23 cellular contexts compared by ENCODE assay signal in genomic region chr11:6742260-6742659, GRCh38. TPM values are rescaled to one million over a fixed set of nuclear protein-coding genes. Genes with fewer than 3 reads are reported as not detected.
DNase-seq lines count a peak whose midpoint lies in the region; ATAC-seq and TF ChIP-seq lines count a peak whose summit lies in the region.
"Had no signal": no experiment of that assay in that cellular context is flagged by ENCODE, and none has a peak within 500 bp of the region (broad histone marks: within the 10 kb centered on the region; RNA-seq: fewer than 3 reads in every experiment).

No MANE protein-coding gene starts in this region.

- DNase-seq in activated T-cell treated with anti-CD3 and anti-CD28 coated beads for 24 hours (ENCODE audit: low read depth) (peak; percentile 22), activated T-cell treated with anti-CD3 and anti-CD28 coated beads for 4 hours (no peak), DMS153 (lab: John Stamatoyannopoulos, UW) (no peak), body of pancreas (no peak), UCSD-AML1 (lab: John Stamatoyannopoulos, UW; ENCODE audit: unreplicated experiment) (no peak)
- DNase-seq in activated T-helper 2 cell treated with anti-CD3 and anti-CD28 coated beads, Interferon-gamma antibody, Interleukin-2, Interleukin-4, amounts not matched to agents 10 μg/mL and 5 μg/mL and 100 μg/mL, durations not matched to agents 14 hours and 24 hours and 36 hours (ENCODE audit: low spot score): no peak
- peak in 2 of 3 experiments; percentile 13 to 15 for DNase-seq in stimulated activated CD4-positive, alpha-beta T cell treated with anti-CD3 and anti-CD28 coated beads, TNF-alpha, amount 100 ng/mL, for 24 hours (ENCODE audit: low read depth in 3 of 3)
- DNase-seq: ACHN, activated B cell treated with CpG ODN at 0.5 μM for 24 hours, Caco-2, kidney, MM.1S, natural killer cell, NCI-H187, posterior cingulate gyrus, SHP77 treated with DMSO at 0.1 percent for 48 hours had no signal

- no peaks in the 10 kb centered on the region for H3K9me3 ChIP-seq in body of pancreas
- H3K9me3 ChIP-seq: Caco-2 had no signal

- TF ChIP-seq CTCF in body of pancreas (IDR thresholded peaks at IDR 0.05): no peak

- no peak overlapping the region for H3K4me3 ChIP-seq in body of pancreas
- H3K4me3 ChIP-seq: hepatocyte had no signal

- peak overlapping the region in 2 of 3 donors; percentile 60 to 78 for H3K27ac Mint-ChIP-seq in IgD-negative memory B cell
- peak overlapping the region; percentile 54 for H3K27ac Mint-ChIP-seq in activated T-helper 2 cell treated with anti-CD3 and anti-CD28 coated beads, Interferon-gamma antibody, Interleukin-2, Interleukin-4, amounts not matched to agents 10 μg/mL and 5 μg/mL and 100 μg/mL, durations not matched to agents 14 hours and 24 hours and 36 hours
- H3K27ac Mint-ChIP-seq: activated B cell treated with CpG ODN at 0.5 μM for 24 hours, memory B cell, natural killer cell had no signal

- no peaks in the 10 kb centered on the region for H3K27me3 ChIP-seq in body of pancreas
- H3K27me3 ChIP-seq: hepatocyte had no signal

- intact Hi-C loops in activated T-helper 2 cell treated with anti-CD3 and anti-CD28 coated beads, Interferon-gamma antibody, Interleukin-2, Interleukin-4, amounts not matched to agents 10 μg/mL and 5 μg/mL and 100 μg/mL, durations not matched to agents 14 hours and 24 hours and 36 hours (cut with micrococcal nuclease): loop anchor here (1.0 to 5.0 kb wide), 2 partner anchors 15 to 115 kb away; no protein-coding TSS in a partner anchor
- intact Hi-C loops in body of pancreas (cut with DNase I): no loop called here

- H3K4me3 Mint-ChIP-seq in IgD-negative memory B cell: no peak overlapping the region
- peak overlapping the region; percentile 77 for H3K4me3 Mint-ChIP-seq in activated T-helper 2 cell treated with anti-CD3 and anti-CD28 coated beads, Interferon-gamma antibody, Interleukin-2, Interleukin-4, amounts not matched to agents 10 μg/mL and 5 μg/mL and 100 μg/mL, durations not matched to agents 14 hours and 24 hours and 36 hours (ENCODE audit: low read depth)
- H3K4me3 Mint-ChIP-seq: activated B cell treated with CpG ODN at 0.5 μM for 24 hours, memory B cell, natural killer cell had no signal

- H3K4me1 Mint-ChIP-seq in IgD-negative memory B cell: peaks cover 40 to 46% (median 45%) of the 10 kb centered on the region in 3 donors
- peaks cover 44% of the 10 kb centered on the region for H3K4me1 Mint-ChIP-seq in activated T-helper 2 cell treated with anti-CD3 and anti-CD28 coated beads, Interferon-gamma antibody, Interleukin-2, Interleukin-4, amounts not matched to agents 10 μg/mL and 5 μg/mL and 100 μg/mL, durations not matched to agents 14 hours and 24 hours and 36 hours (ENCODE audit: low read depth)

- no peaks in the 10 kb centered on the region for H3K36me3 ChIP-seq in body of pancreas (replicated peaks in 1 of 2; ENCODE audit: insufficient read depth in 1 of 2, low read depth in 2 of 2)

- ATAC-seq in body of pancreas: no peak
- ATAC-seq: HepG2, natural killer cell had no signal

- WGBS in body of pancreas, 2 donors: 66 to 67% methylated on average over 7 of the region's 7 CpGs

- no peak for TF ChIP-seq POLR2A in body of pancreas (IDR thresholded peaks at IDR 0.05)

- no peaks in the 10 kb centered on the region for H3K27me3 Mint-ChIP-seq in IgD-negative memory B cell
- H3K27me3 Mint-ChIP-seq in activated T-helper 2 cell treated with anti-CD3 and anti-CD28 coated beads, Interferon-gamma antibody, Interleukin-2, Interleukin-4, amounts not matched to agents 10 μg/mL and 5 μg/mL and 100 μg/mL, durations not matched to agents 14 hours and 24 hours and 36 hours (ENCODE audit: low read depth): no peaks in the 10 kb centered on the region
- H3K27me3 Mint-ChIP-seq: activated B cell treated with CpG ODN at 0.5 μM for 24 hours, memory B cell had no signal

- no peaks in the 10 kb centered on the region for H3K36me3 Mint-ChIP-seq in IgD-negative memory B cell
- peaks cover 39% of the 10 kb centered on the region for H3K36me3 Mint-ChIP-seq in activated T-helper 2 cell treated with anti-CD3 and anti-CD28 coated beads, Interferon-gamma antibody, Interleukin-2, Interleukin-4, amounts not matched to agents 10 μg/mL and 5 μg/mL and 100 μg/mL, durations not matched to agents 14 hours and 24 hours and 36 hours (ENCODE audit: low read depth)
- H3K36me3 Mint-ChIP-seq: natural killer cell had no signal

- H3K4me1 ChIP-seq in body of pancreas: no peaks in the 10 kb centered on the region
- H3K4me1 ChIP-seq: Caco-2 had no signal

- no peaks in the 10 kb centered on the region for H3K9me3 Mint-ChIP-seq in IgD-negative memory B cell
- no peaks in the 10 kb centered on the region for H3K9me3 Mint-ChIP-seq in activated T-helper 2 cell treated with anti-CD3 and anti-CD28 coated beads, Interferon-gamma antibody, Interleukin-2, Interleukin-4, amounts not matched to agents 10 μg/mL and 5 μg/mL and 100 μg/mL, durations not matched to agents 14 hours and 24 hours and 36 hours
- H3K9me3 Mint-ChIP-seq: activated B cell treated with CpG ODN at 0.5 μM for 24 hours, memory B cell, natural killer cell had no signal

- no peak overlapping the region for H3K27ac ChIP-seq in body of pancreas
- H3K27ac ChIP-seq: hepatocyte had no signal

RNA-seq across cellular contexts. Expression of gene OR2AG2, which starts 29.5 kb away (rescaled TPM):
- polyA plus RNA-seq in IgD-negative memory B cell: not detected
- total RNA-seq in activated T-helper 2 cell treated with anti-CD3 and anti-CD28 coated beads, Interferon-gamma antibody, Interleukin-2, Interleukin-4, amounts not matched to agents 10 μg/mL and 5 μg/mL and 100 μg/mL, durations not matched to agents 14 hours and 24 hours and 36 hours: 0.34 and 0.60 TPM in 2 replicates
- under 1 TPM; under 0.01 to 0.26 TPM for total RNA-seq in body of pancreas
- total RNA-seq: activated B cell treated with CpG ODN at 0.5 μM for 24 hours; Caco-2; HepG2; natural killer cell; skeletal muscle tissue; T-helper 1 cell treated with Interleukin-12 subunit alpha and Interleukin-12 subunit beta and Interleukin-4 antibody, amounts not matched to agents 30 ng/mL and 1 ng/mL, for 36 hours had no signal
- polyA plus RNA-seq: hepatocyte, HepG2 had no signal

RNA-seq across cellular contexts. Expression of gene OR2AG1, which starts 40.6 kb away (rescaled TPM):
- polyA plus RNA-seq in IgD-negative memory B cell: not detected
- total RNA-seq in activated T-helper 2 cell treated with anti-CD3 and anti-CD28 coated beads, Interferon-gamma antibody, Interleukin-2, Interleukin-4, amounts not matched to agents 10 μg/mL and 5 μg/mL and 100 μg/mL, durations not matched to agents 14 hours and 24 hours and 36 hours: not detected in 2 replicates
- not detected for total RNA-seq in body of pancreas
- total RNA-seq: activated B cell treated with CpG ODN at 0.5 μM for 24 hours; Caco-2; HepG2; kidney; natural killer cell; NCI-H460; skeletal muscle tissue; T-helper 1 cell treated with Interleukin-12 subunit alpha and Interleukin-12 subunit beta and Interleukin-4 antibody, amounts not matched to agents 30 ng/mL and 1 ng/mL, for 36 hours had no signal
- polyA plus RNA-seq: hepatocyte, HepG2 had no signal

RNA-seq across cellular contexts. Expression of gene OR6A2, which starts 57.2 kb away (rescaled TPM):
- polyA plus RNA-seq in IgD-negative memory B cell: not detected
- 0.32 and 0.53 TPM in 2 replicates for total RNA-seq in activated T-helper 2 cell treated with anti-CD3 and anti-CD28 coated beads, Interferon-gamma antibody, Interleukin-2, Interleukin-4, amounts not matched to agents 10 μg/mL and 5 μg/mL and 100 μg/mL, durations not matched to agents 14 hours and 24 hours and 36 hours
- total RNA-seq in body of pancreas: 1 to 10 TPM; 1.0 to 2.3 TPM
- total RNA-seq: Caco-2, HepG2, natural killer cell, NCI-H460 had no signal
- polyA plus RNA-seq: hepatocyte, HepG2 had no signal

RNA-seq across cellular contexts. Expression of gene MRPL17, which starts 59.1 kb away (rescaled TPM):
- polyA plus RNA-seq in IgD-negative memory B cell: 15.8 TPM
- total RNA-seq in activated T-helper 2 cell treated with anti-CD3 and anti-CD28 coated beads, Interferon-gamma antibody, Interleukin-2, Interleukin-4, amounts not matched to agents 10 μg/mL and 5 μg/mL and 100 μg/mL, durations not matched to agents 14 hours and 24 hours and 36 hours: 103 and 108 TPM in 2 replicates
- total RNA-seq in body of pancreas: 100 to 1,000 TPM in 1 of 2 donors, 10 to 100 TPM in 1; 19.4 to 263 TPM

Comparison
In these comparisons a context has a peak if more than half of its experiments do, and no peak if none do; other contexts are left out.
1. DNase-seq: peak in activated T-cell treated with anti-CD3 and anti-CD28 coated beads for 24 hours (single experiment) and stimulated activated CD4-positive, alpha-beta T cell treated with anti-CD3 and anti-CD28 coated beads, TNF-alpha, amount 100 ng/mL, for 24 hours (2 of 3); none in activated T-cell treated with anti-CD3 and anti-CD28 coated beads for 4 hours (single experiment), activated T-helper 2 cell treated with anti-CD3 and anti-CD28 coated beads, Interferon-gamma antibody, Interleukin-2, Interleukin-4, amounts not matched to agents 10 μg/mL and 5 μg/mL and 100 μg/mL, durations not matched to agents 14 hours and 24 hours and 36 hours (single experiment), DMS153 (single experiment), body of pancreas (0 of 4) and UCSD-AML1 (single experiment).